12 cellular contexts compared by ENCODE assay signal in the genomic region with DNA sequence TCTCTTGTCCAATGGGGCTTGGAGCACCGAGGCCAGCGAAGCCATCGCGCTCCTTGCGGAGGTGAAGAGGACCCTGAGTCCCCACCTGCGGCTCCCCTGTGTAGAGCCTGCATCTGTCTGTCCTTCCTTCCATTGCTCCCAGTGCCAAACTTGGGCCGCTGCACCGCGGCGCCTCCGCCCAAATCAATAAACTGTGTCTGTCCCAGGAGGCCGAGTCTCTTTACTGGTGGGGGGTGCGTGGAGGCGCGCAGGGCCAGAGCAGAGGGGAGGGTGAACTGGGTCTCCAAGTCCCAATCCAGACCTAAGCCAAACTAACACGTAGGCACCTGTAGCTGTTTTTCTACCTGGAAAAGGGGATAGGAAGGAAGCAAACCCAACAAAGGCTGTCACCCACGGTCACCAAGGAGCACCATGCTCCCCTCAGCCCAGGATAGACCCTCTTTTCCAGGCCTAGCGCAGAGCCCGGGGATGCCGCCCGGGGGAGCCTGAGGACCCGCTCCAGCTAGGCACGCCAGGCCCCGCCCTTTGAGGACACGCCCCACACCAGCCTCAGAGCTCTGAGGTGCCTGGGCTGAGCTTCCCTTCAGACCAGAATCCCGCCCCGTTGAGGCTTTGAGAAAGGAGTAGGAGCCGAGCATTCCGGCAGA. TPM values are rescaled to one million over a fixed set of nuclear protein-coding genes. Genes with fewer than 3 reads are reported as not detected.
DNase-seq lines count a peak whose midpoint lies in the region; FAIRE-seq and TF ChIP-seq lines count a peak whose summit lies in the region.
"Had no signal": no experiment of that assay in that cellular context is flagged by ENCODE, and none has a peak within 500 bp of the region (broad histone marks: within the 10 kb centered on the region; RNA-seq: fewer than 3 reads in every experiment).

No MANE protein-coding gene starts in this region.

- H3K27ac ChIP-seq in astrocyte (ENCODE audit: low read depth, low read length), result no peak overlapping the region
- no peak overlapping the region for H3K27ac ChIP-seq in neural progenitor cell
- H3K27ac ChIP-seq in small intestine (ENCODE audit: low read depth in 1 of 2, low read length in 1 of 2), result no peak overlapping the region
- H3K27ac ChIP-seq in substantia nigra (ENCODE audit: low read depth, low read length, poor library complexity, severe bottlenecking), result no peak overlapping the region
- H3K27ac ChIP-seq: HL-60 had no signal

- H2AFZ ChIP-seq in astrocyte (ENCODE audit: low read depth, low read length) (no peak overlapping the region), neural progenitor cell (replicated peaks) (no peak overlapping the region)

- H3K4me3 ChIP-seq in astrocyte (ENCODE audit: insufficient read depth, low read depth, low read length), result no peak overlapping the region
- H3K4me3 ChIP-seq in neural progenitor cell, result no peak overlapping the region
- no peak overlapping the region for H3K4me3 ChIP-seq in small intestine (ENCODE audit: low read depth in 1 of 2, low read length in 2 of 2)

- no peak for FAIRE-seq in astrocyte (lab: Jason Lieb, UNC)
- no peak for FAIRE-seq in small intestine (lab: Jason Lieb, UNC)
- FAIRE-seq: GM18507 had no signal

- no peak overlapping the region for H3K4me3 Mint-ChIP-seq in IgD-negative memory B cell
- no peak overlapping the region for H3K4me3 Mint-ChIP-seq in astrocyte (ENCODE audit: unreplicated experiment)
- peak overlapping the region; percentile 83 for H3K4me3 Mint-ChIP-seq in neural progenitor cell
- H3K4me3 Mint-ChIP-seq: stimulated activated effector memory CD8-positive, alpha-beta T cell treated with anti-CD3 and anti-CD28 coated beads, Interleukin-12 subunit alpha, Interleukin-12 subunit beta, amount 100 ng/mL, for 72 hours had no signal

- H3K79me2 ChIP-seq in astrocyte (ENCODE audit: insufficient read depth, low read length) (no peaks in the 10 kb centered on the region), neural progenitor cell (ENCODE audit: low read depth) (no peaks in the 10 kb centered on the region)

- DNase-seq in GM10266 (ENCODE audit: extremely low spot score) (peak; percentile 55), astrocyte (ENCODE audit: low read depth) (no peak), neural progenitor cell (ENCODE audit: low spot score) (peak; percentile 86), small intestine (no peak), substantia nigra (lab: John Stamatoyannopoulos, UW) (no peak)
- DNase-seq in stimulated activated naive CD4-positive, alpha-beta T cell treated with Interleukin-2 at 50 U/mL for 16 hours (lab: John Stamatoyannopoulos, UW), result no peak
- DNase-seq: cerebellar nuclear complex, NCI-H1436 treated with DMSO at 0.1 percent for 48 hours had no signal

- peaks cover 0 to 4% (median 2%) of the 10 kb centered on the region in 3 donors for H3K9me3 Mint-ChIP-seq in IgD-negative memory B cell
- peaks cover 28% of the 10 kb centered on the region for H3K9me3 Mint-ChIP-seq in astrocyte (ENCODE audit: unreplicated experiment)
- H3K9me3 Mint-ChIP-seq in neural progenitor cell, result peaks cover 3% of the 10 kb centered on the region
- H3K9me3 Mint-ChIP-seq: stimulated activated effector memory CD8-positive, alpha-beta T cell treated with anti-CD3 and anti-CD28 coated beads, Interleukin-12 subunit alpha, Interleukin-12 subunit beta, amount 100 ng/mL, for 72 hours had no signal

- peak overlapping the region in 2 of 3 donors; percentile 64 to 81 for H3K27ac Mint-ChIP-seq in IgD-negative memory B cell
- H3K27ac Mint-ChIP-seq in astrocyte (ENCODE audit: unreplicated experiment), result peak overlapping the region; percentile 90
- no peak overlapping the region for H3K27ac Mint-ChIP-seq in neural progenitor cell

- H3K36me3 Mint-ChIP-seq in IgD-negative memory B cell, result no peaks in the 10 kb centered on the region
- peaks cover 8% of the 10 kb centered on the region for H3K36me3 Mint-ChIP-seq in astrocyte (ENCODE audit: low read depth, unreplicated experiment)
- H3K36me3 Mint-ChIP-seq in neural progenitor cell, result no peaks in the 10 kb centered on the region

- peaks cover 3% of the 10 kb centered on the region for H3F3A ChIP-seq in neural progenitor cell (ENCODE audit: low read depth)

- H4K20me1 ChIP-seq in astrocyte (ENCODE audit: insufficient read depth, low read length) (no peaks in the 10 kb centered on the region), neural progenitor cell (ENCODE audit: low read depth) (peaks cover 71% of the 10 kb centered on the region)

- 6 to 17% (median 14%) methylated on average over 29 of the region's 29 CpGs for WGBS in small intestine, 3 donors

- H3K9me3 ChIP-seq in astrocyte (ENCODE audit: insufficient read depth, low read depth, low read length), result peaks cover 8% of the 10 kb centered on the region
- H3K9me3 ChIP-seq in neural progenitor cell (ENCODE audit: low read depth), result no peaks in the 10 kb centered on the region
- H3K9me3 ChIP-seq in small intestine (ENCODE audit: control insufficient read depth, low read depth), result no peaks in the 10 kb centered on the region

- H3K4me1 ChIP-seq in astrocyte (ENCODE audit: insufficient read depth, low read length) (peaks cover 7% of the 10 kb centered on the region), neural progenitor cell (peaks cover 21% of the 10 kb centered on the region), small intestine (ENCODE audit: control insufficient read depth in 2 of 2, insufficient read depth in 1 of 2, low read depth in 1 of 2, low read length in 1 of 2) (no peaks in the 10 kb centered on the region)

- H3K36me3 ChIP-seq in astrocyte (ENCODE audit: insufficient read depth, low read length) (no peaks in the 10 kb centered on the region), neural progenitor cell (no peaks in the 10 kb centered on the region), small intestine (ENCODE audit: control insufficient read depth in 2 of 2, insufficient read depth in 2 of 2, low read length in 2 of 2) (no peaks in the 10 kb centered on the region)

- peaks cover 68% of the 10 kb centered on the region for H3K27me3 Mint-ChIP-seq in IgD-negative memory B cell
- H3K27me3 Mint-ChIP-seq in astrocyte (ENCODE audit: low read depth, unreplicated experiment), result peaks cover 74% of the 10 kb centered on the region
- peaks cover 82% of the 10 kb centered on the region for H3K27me3 Mint-ChIP-seq in neural progenitor cell (ENCODE audit: insufficient read depth, low read depth)

- H3K27me3 ChIP-seq in astrocyte (ENCODE audit: insufficient read depth, low read length), result peaks cover 66% of the 10 kb centered on the region
- H3K27me3 ChIP-seq in neural progenitor cell, result peaks cover 100% of the 10 kb centered on the region
- peaks cover 10 to 68% of the 10 kb centered on the region in 2 donors for H3K27me3 ChIP-seq in small intestine (ENCODE audit: control insufficient read depth in 2 of 2, insufficient read depth in 2 of 2, low read length in 2 of 2)

- H3K4me1 Mint-ChIP-seq in IgD-negative memory B cell (peaks cover 9 to 10% (median 9%) of the 10 kb centered on the region in 3 donors), astrocyte (ENCODE audit: low read depth, unreplicated experiment) (peaks cover 2% of the 10 kb centered on the region), neural progenitor cell (peaks cover 32% of the 10 kb centered on the region)

- TF ChIP-seq CTCF in GM10266 (IDR thresholded peaks at IDR 0.05; ENCODE audit: control insufficient read depth, insufficient read depth, low read depth, missing control alignments) (no peak), astrocyte (IDR thresholded peaks at IDR 0.05; ENCODE audit: insufficient read depth, low read depth, low read length) (no peak), neural progenitor cell (IDR thresholded peaks at IDR 0.05) (peak; percentile 36)

- no peak overlapping the region for H3K9ac ChIP-seq in astrocyte (ENCODE audit: low read length)
- no peak overlapping the region for H3K9ac ChIP-seq in neural progenitor cell

- H3K4me2 ChIP-seq in astrocyte (ENCODE audit: low read length), result no peak overlapping the region
- peak overlapping the region; percentile 74 for H3K4me2 ChIP-seq in neural progenitor cell

RNA-seq across cellular contexts. Expression of a gene that starts 1.2 kb away (rescaled TPM):
- polyA plus RNA-seq in IgD-negative memory B cell, result not detected
- 0.12 and 1.00 TPM in 2 replicates for total RNA-seq in astrocyte
- not detected in 2 replicates for total RNA-seq in neural progenitor cell (ENCODE audit: low replicate concordance)
- polyA plus RNA-seq in small intestine, result under 1 TPM in 2 of 3 donors, not detected in 1; 0.81 to 0.85 TPM

RNA-seq across cellular contexts. Expression of a gene that starts 2.5 kb away (rescaled TPM):
- polyA plus RNA-seq in IgD-negative memory B cell, result not detected
- total RNA-seq in astrocyte, result 1.0 and 4.6 TPM in 2 replicates
- total RNA-seq in neural progenitor cell (ENCODE audit: low replicate concordance), result not detected in 2 replicates
- 1 to 10 TPM in 1 of 3 donors, not detected in 2; 2.7 TPM for polyA plus RNA-seq in small intestine

Comparison
In these comparisons a context has a peak if more than half of its experiments do, and no peak if none do; other contexts are left out.
1. DNase-seq: peak in GM10266 (single experiment) and neural progenitor cell (single experiment); none in astrocyte (single experiment), small intestine (single experiment), stimulated activated naive CD4-positive, alpha-beta T cell treated with Interleukin-2 at 50 U/mL for 16 hours (single experiment) and substantia nigra (0 of 49).